10 cellular contexts compared by ENCODE assay signal in genomic region chr6:47335456-47335855, GRCh38. TPM values are rescaled to one million over a fixed set of nuclear protein-coding genes. Genes with fewer than 3 reads are reported as not detected.
A peak's percentile ranks its signal among the peaks of the same experiment; 100 is the strongest.
DNase-seq lines count a peak whose midpoint lies in the region; ATAC-seq and TF ChIP-seq lines count a peak whose summit lies in the region.
"Had no signal": no experiment of that assay in that cellular context is flagged by ENCODE, and none has a peak within 500 bp of the region (broad histone marks: within the 10 kb centered on the region; RNA-seq: fewer than 3 reads in every experiment).

No MANE protein-coding gene starts in this region.

- no peak overlapping the region for H3K4me3 ChIP-seq in GM12865 (ENCODE audit: low read depth, low read length)

- H3K4me3 Mint-ChIP-seq in activated CD8-positive, alpha-beta T cell treated with anti-CD3 and anti-CD28 coated beads for 36 hours, result no peak overlapping the region
- H3K4me3 Mint-ChIP-seq: endodermal cell had no signal

- no peak for TF ChIP-seq CTCF in GM12865 (IDR thresholded peaks at IDR 0.05; ENCODE audit: insufficient read depth, low read depth, low read length, missing control alignments)
- no peak for TF ChIP-seq CTCF in activated CD8-positive, alpha-beta T cell treated with anti-CD3 and anti-CD28 coated beads for 36 hours (IDR thresholded peaks at IDR 0.05)

- CTCF ChIA-PET in activated CD8-positive, alpha-beta T cell treated with anti-CD3 and anti-CD28 coated beads for 36 hours (lab: Charles Lee), result no interaction called here

- H3K36me3 Mint-ChIP-seq in activated CD8-positive, alpha-beta T cell treated with anti-CD3 and anti-CD28 coated beads for 36 hours (ENCODE audit: low read depth), result no peaks in the 10 kb centered on the region

- intact Hi-C loops in activated CD8-positive, alpha-beta T cell treated with anti-CD3 and anti-CD28 coated beads for 36 hours (cut with micrococcal nuclease), result no loop called here
- intact Hi-C loops in left colon (cut with DNase I, micrococcal nuclease), result no loop called here

- DNase-seq in GM12865 (ENCODE audit: low read depth), result peak; percentile 38
- DNase-seq in SKM-1 treated with dmso at 0.1 percent for 144 hours (lab: John Stamatoyannopoulos, UW; ENCODE audit: unreplicated experiment), result peak; percentile 76
- no peak for DNase-seq in DMS79 treated with DMSO at 0.1 percent for 48 hours (lab: John Stamatoyannopoulos, UW)
- no peak for DNase-seq in ecto neural progenitor cell (ENCODE audit: low spot score)
- DNase-seq in activated CD8-positive, alpha-beta T cell treated with anti-CD3 and anti-CD28 coated beads for 36 hours, result no peak
- no peak for DNase-seq in left colon
- DNase-seq: endodermal cell, NCI-H187 had no signal

- H3K4me1 Mint-ChIP-seq in activated CD8-positive, alpha-beta T cell treated with anti-CD3 and anti-CD28 coated beads for 36 hours (ENCODE audit: low read depth), result no peaks in the 10 kb centered on the region

- H3K27me3 Mint-ChIP-seq in activated CD8-positive, alpha-beta T cell treated with anti-CD3 and anti-CD28 coated beads for 36 hours, result no peaks in the 10 kb centered on the region

- POLR2A ChIA-PET in activated CD8-positive, alpha-beta T cell treated with anti-CD3 and anti-CD28 coated beads for 36 hours (lab: Charles Lee), result no interaction called here

- ATAC-seq in GM21423 (IDR thresholded peaks at IDR 0.05; ENCODE audit: unreplicated experiment) (peak; percentile 90), HG03196 (IDR thresholded peaks at IDR 0.05; ENCODE audit: unreplicated experiment) (peak; percentile 67), left colon (no peak)
- no peak for ATAC-seq in activated CD8-positive, alpha-beta T cell treated with anti-CD3 and anti-CD28 coated beads for 36 hours

- H3K9me3 Mint-ChIP-seq in activated CD8-positive, alpha-beta T cell treated with anti-CD3 and anti-CD28 coated beads for 36 hours, result no peaks in the 10 kb centered on the region

- no peak overlapping the region for H3K27ac Mint-ChIP-seq in activated CD8-positive, alpha-beta T cell treated with anti-CD3 and anti-CD28 coated beads for 36 hours
- H3K27ac Mint-ChIP-seq: endodermal cell had no signal

RNA-seq across cellular contexts. Expression of gene TNFRSF21, which starts 25.8 kb away (rescaled TPM):
- total RNA-seq in activated CD8-positive, alpha-beta T cell treated with anti-CD3 and anti-CD28 coated beads for 36 hours, result 1 to 10 TPM; 2.3 to 2.5 TPM
- 100 to 1,000 TPM in 1 of 2 donors, 10 to 100 TPM in 1; 67.7 to 129 TPM for total RNA-seq in left colon

Comparison
In these comparisons a context has a peak if more than half of its experiments do, and no peak if none do; other contexts are left out.
1. DNase-seq: peak in GM12865 (single experiment) and SKM-1 treated with dmso at 0.1 percent for 144 hours (single experiment); none in DMS79 treated with DMSO at 0.1 percent for 48 hours (single experiment), ecto neural progenitor cell (single experiment), activated CD8-positive, alpha-beta T cell treated with anti-CD3 and anti-CD28 coated beads for 36 hours (single experiment) and left colon (0 of 2).
2. ATAC-seq: peak in GM21423 (single experiment) and HG03196 (single experiment); none in activated CD8-positive, alpha-beta T cell treated with anti-CD3 and anti-CD28 coated beads for 36 hours (single experiment) and left colon (single experiment).
3. RNA of gene TNFRSF21, which starts 25.8 kb away (total RNA-seq): 67.7 to 129 TPM in left colon; 2.3 to 2.5 TPM in activated CD8-positive, alpha-beta T cell treated with anti-CD3 and anti-CD28 coated beads for 36 hours; every median in the first group is over 10 times any median in the second.